8 cellular contexts compared by ENCODE assay signal in the genomic region with DNA sequence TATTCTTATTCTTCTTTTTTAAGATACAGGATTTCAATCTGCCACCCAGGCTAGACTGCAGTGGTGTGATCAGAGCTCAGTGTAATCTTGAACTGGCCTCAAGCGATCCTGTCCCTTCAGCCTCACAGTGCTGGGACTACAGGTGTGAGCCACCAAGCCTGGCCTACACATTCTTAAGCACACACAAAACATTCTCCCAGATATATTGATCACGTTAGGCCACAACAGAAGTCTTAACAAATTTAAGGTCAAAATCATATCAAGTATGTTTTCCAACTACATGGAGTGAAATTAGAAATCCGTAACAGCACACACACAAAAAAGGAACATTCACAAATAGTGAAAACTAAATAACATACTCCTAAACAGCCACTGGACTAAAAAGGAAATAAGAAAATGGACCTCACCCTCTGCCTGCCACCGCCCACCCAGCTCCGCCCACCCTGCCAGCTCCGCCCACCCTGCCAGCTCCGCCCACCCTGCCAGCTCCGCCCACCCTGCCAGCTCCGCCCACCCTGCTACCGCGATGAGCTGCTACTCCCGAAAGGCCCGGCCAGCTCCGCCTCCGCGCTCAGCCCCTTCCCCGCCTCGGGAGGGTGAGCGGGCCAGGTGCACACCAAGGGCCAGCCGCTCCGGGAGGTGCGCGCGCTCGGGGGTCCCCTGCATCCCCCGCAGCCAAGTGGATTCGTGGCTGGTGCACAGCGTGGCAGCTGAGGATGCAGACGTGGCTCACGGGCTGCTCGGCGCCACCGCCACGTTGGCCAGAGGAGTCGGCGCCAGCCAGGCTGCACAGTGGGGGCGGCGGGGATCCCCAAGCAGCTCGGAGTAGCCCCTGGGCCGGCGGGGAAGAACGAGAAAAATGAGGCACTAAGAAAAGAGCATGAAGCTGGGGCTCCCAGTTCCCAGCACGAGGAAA. TPM values are rescaled to one million over a fixed set of nuclear protein-coding genes. Genes with fewer than 3 reads are reported as not detected.
DNase-seq lines count a peak whose midpoint lies in the region; ATAC-seq and TF ChIP-seq lines count a peak whose summit lies in the region.

No MANE protein-coding gene starts in this region.

- peak overlapping the region; percentile 33 to 92 (median 82) for H3K27ac Mint-ChIP-seq in naive thymus-derived CD4-positive, alpha-beta T cell

- H3K36me3 Mint-ChIP-seq in activated T-cell treated with anti-CD3 and anti-CD28 coated beads, Interleukin-2, amount 50 U/mL, for 4 hours (ENCODE audit: insufficient read depth), result peaks cover 6% of the 10 kb centered on the region
- peaks cover 9 to 23% (median 16%) of the 10 kb centered on the region in 5 donors for H3K36me3 Mint-ChIP-seq in naive thymus-derived CD4-positive, alpha-beta T cell

- peaks cover 0 to 9% (median 1%) of the 10 kb centered on the region in 4 donors for H3K9me3 ChIP-seq in esophagus muscularis mucosa
- peaks cover 0 to 9% (median 0%) of the 10 kb centered on the region in 3 experiments for H3K9me3 ChIP-seq in naive thymus-derived CD4-positive, alpha-beta T cell (ENCODE audit: control insufficient read depth in 2 of 3, low read length in 3 of 3)

- no peaks in the 10 kb centered on the region for H3K27me3 Mint-ChIP-seq in activated T-cell treated with anti-CD3 and anti-CD28 coated beads, Interleukin-2, amount 50 U/mL, for 4 hours (ENCODE audit: low read depth)
- peaks cover 0 to 3% (median 0%) of the 10 kb centered on the region in 5 donors for H3K27me3 Mint-ChIP-seq in naive thymus-derived CD4-positive, alpha-beta T cell

- no peak for TF ChIP-seq POLR2A in esophagus muscularis mucosa (IDR thresholded peaks at IDR 0.05; ENCODE audit: low read depth)

- peaks cover 0 to 13% (median 6%) of the 10 kb centered on the region in 4 donors for H3K4me1 ChIP-seq in esophagus muscularis mucosa
- H3K4me1 ChIP-seq in naive thymus-derived CD4-positive, alpha-beta T cell (ENCODE audit: control insufficient read depth in 2 of 2, insufficient read depth in 2 of 2, low read length in 2 of 2), result peaks cover 0 to 10% of the 10 kb centered on the region in 2 donors

- CTCF ChIA-PET in naive thymus-derived CD4-positive, alpha-beta T cell (lab: Charles Lee), result interaction anchor here (0.9 kb wide), 1 partner anchor 39 kb away, joined by 5 read pairs; no protein-coding TSS in a partner anchor

- ATAC-seq in HG03039 (IDR thresholded peaks at IDR 0.05; ENCODE audit: unreplicated experiment), result peak; percentile 86
- peak; percentile 93 to 98 for ATAC-seq in activated T-cell treated with anti-CD3 and anti-CD28 coated beads, Interleukin-2, amount 50 U/mL, for 4 hours
- peak; percentile 99 for ATAC-seq in naive thymus-derived CD4-positive, alpha-beta T cell

- no peak for TF ChIP-seq EP300 in esophagus muscularis mucosa (IDR thresholded peaks at IDR 0.05)

- H3K36me3 ChIP-seq in esophagus muscularis mucosa, result no peaks in the 10 kb centered on the region
- H3K36me3 ChIP-seq in naive thymus-derived CD4-positive, alpha-beta T cell (ENCODE audit: control insufficient read depth in 2 of 3, insufficient read depth in 3 of 3, low read length in 3 of 3), result no peaks in the 10 kb centered on the region

- intact Hi-C loops in esophagus muscularis mucosa (cut with DNase I), result loop anchor here (10.0 kb wide), 1 partner anchor 105 kb away; the partner anchor contains the start of genes ORC6 and VPS35
- intact Hi-C loops in naive thymus-derived CD4-positive, alpha-beta T cell (cut with micrococcal nuclease), result loop anchor here (1.0 to 2.0 kb wide), 7 partner anchors 15 to 671 kb away; partner anchors contain the start of genes C16orf87 (in 2 of the 2), DNAJA2 (in 2 of the 2), ORC6 (in 2 of the 2) and VPS35 (in 2 of the 2)

- WGBS in esophagus muscularis mucosa, result 8% methylated on average over 24 of the region's 43 CpGs

- DNase-seq in NCI-H1436 (lab: John Stamatoyannopoulos, UW), result peak; percentile 33
- no peak for DNase-seq in NCI-H1436 treated with DMSO at 0.1 percent for 48 hours (lab: John Stamatoyannopoulos, UW)
- peak; percentile 55 for DNase-seq in NOMO-1 treated with dmso at 0.1 percent for 144 hours (lab: John Stamatoyannopoulos, UW; ENCODE audit: unreplicated experiment)
- peak; percentile 65 for DNase-seq in activated T-cell treated with anti-CD3 and anti-CD28 coated beads, Interleukin-2, amount 50 U/mL, for 4 hours
- no peak for DNase-seq in esophagus muscularis mucosa (ENCODE audit: extremely low spot score)
- peak; percentile 62 to 81 (median 79) for DNase-seq in naive thymus-derived CD4-positive, alpha-beta T cell
- peak; percentile 69 to 72 for DNase-seq in stimulated activated CD8-positive, alpha-beta memory T cell treated with anti-CD3 and anti-CD28 coated beads, Interleukin-7, amount 100 ng/mL, for 4 hours (ENCODE audit: low read depth in 2 of 2)

- TF ChIP-seq CTCF in esophagus muscularis mucosa (IDR thresholded peaks at IDR 0.05), result no peak

- H3K27me3 ChIP-seq in esophagus muscularis mucosa, result no peaks in the 10 kb centered on the region
- H3K27me3 ChIP-seq in naive thymus-derived CD4-positive, alpha-beta T cell (ENCODE audit: control insufficient read depth in 2 of 2, insufficient read depth in 2 of 2, low read length in 2 of 2), result no peaks in the 10 kb centered on the region

- peak overlapping the region; percentile 36 to 65 (median 48) for H3K27ac ChIP-seq in esophagus muscularis mucosa (replicated peaks in 1 of 4)
- peak overlapping the region; percentile 65 for H3K27ac ChIP-seq in naive thymus-derived CD4-positive, alpha-beta T cell (ENCODE audit: low read depth, low read length)

- H3K9me3 Mint-ChIP-seq in activated T-cell treated with anti-CD3 and anti-CD28 coated beads, Interleukin-2, amount 50 U/mL, for 4 hours, result peaks cover 19% of the 10 kb centered on the region
- peaks cover 8 to 41% (median 14%) of the 10 kb centered on the region in 11 donors for H3K9me3 Mint-ChIP-seq in naive thymus-derived CD4-positive, alpha-beta T cell

- peak overlapping the region; percentile 63 to 72 (median 69) for H3K4me3 ChIP-seq in esophagus muscularis mucosa
- H3K4me3 ChIP-seq in naive thymus-derived CD4-positive, alpha-beta T cell (ENCODE audit: low read length), result peak overlapping the region; percentile 79

- peak overlapping the region; percentile 77 for H3K4me3 Mint-ChIP-seq in activated T-cell treated with anti-CD3 and anti-CD28 coated beads, Interleukin-2, amount 50 U/mL, for 4 hours
- peak overlapping the region; percentile 77 to 87 (median 84) for H3K4me3 Mint-ChIP-seq in naive thymus-derived CD4-positive, alpha-beta T cell

- POLR2A ChIA-PET in naive thymus-derived CD4-positive, alpha-beta T cell (lab: Charles Lee), result interaction anchor here (1.0 to 2.1 kb wide), 3 partner anchors 18 to 184 kb away, joined by 3 to 14 read pairs (median 8); partner anchors contain the start of genes C16orf87 and DNAJA2

- H3K4me1 Mint-ChIP-seq in activated T-cell treated with anti-CD3 and anti-CD28 coated beads, Interleukin-2, amount 50 U/mL, for 4 hours (ENCODE audit: low read depth), result peaks cover 18% of the 10 kb centered on the region
- peaks cover 5 to 27% (median 24%) of the 10 kb centered on the region in 7 donors for H3K4me1 Mint-ChIP-seq in naive thymus-derived CD4-positive, alpha-beta T cell

RNA-seq across cellular contexts. Expression of gene C16orf87, which starts 41.2 kb away (rescaled TPM):
- total RNA-seq in activated T-cell treated with anti-CD3 and anti-CD28 coated beads, Interleukin-2, amount 50 U/mL, for 4 hours, result 10 to 100 TPM; 19.5 to 24.8 (median 22.4) TPM
- 10 to 100 TPM in 1 of 4 donors, 1 to 10 TPM in 3; 7.0 to 11.2 (median 8.6) TPM for total RNA-seq in esophagus muscularis mucosa
- total RNA-seq in naive thymus-derived CD4-positive, alpha-beta T cell, result 10 to 100 TPM in 3 of 5 experiments, 1 to 10 TPM in 2; 5.6 to 14.0 (median 12.7) TPM
- 1 to 10 TPM; 5.3 to 8.8 TPM for polyA plus RNA-seq in naive thymus-derived CD4-positive, alpha-beta T cell

RNA-seq across cellular contexts. Expression of gene MYLK3, which starts 41.6 kb away (rescaled TPM):
- under 1 TPM; 0.19 to 0.90 (median 0.23) TPM for total RNA-seq in activated T-cell treated with anti-CD3 and anti-CD28 coated beads, Interleukin-2, amount 50 U/mL, for 4 hours
- total RNA-seq in esophagus muscularis mucosa, result 1 to 10 TPM in 1 of 4 donors, under 1 TPM in 3; 0.33 to 1.2 (median 0.57) TPM
- under 1 TPM in 2 of 5 experiments, not detected in 3; 0.20 to 0.42 TPM for total RNA-seq in naive thymus-derived CD4-positive, alpha-beta T cell
- not detected for polyA plus RNA-seq in naive thymus-derived CD4-positive, alpha-beta T cell

Comparison
In these comparisons a context has a peak if more than half of its experiments do, and no peak if none do; other contexts are left out.
1. DNase-seq: peak in NCI-H1436 (single experiment), NOMO-1 treated with dmso at 0.1 percent for 144 hours (single experiment), activated T-cell treated with anti-CD3 and anti-CD28 coated beads, Interleukin-2, amount 50 U/mL, for 4 hours (single experiment), naive thymus-derived CD4-positive, alpha-beta T cell (9 of 9) and stimulated activated CD8-positive, alpha-beta memory T cell treated with anti-CD3 and anti-CD28 coated beads, Interleukin-7, amount 100 ng/mL, for 4 hours (2 of 2); none in NCI-H1436 treated with DMSO at 0.1 percent for 48 hours (single experiment) and esophagus muscularis mucosa (single experiment).
2. Peak in every context shown above with its lines, with median percentiles within 50 percentile points of each other: ATAC-seq.